Comparison of ENCODE assay signal across 9 cellular contexts in genomic region chr20:41031243-41031619, GRCh38. TPM values are rescaled to one million over a fixed set of nuclear protein-coding genes. Genes with fewer than 3 reads are reported as not detected.
DNase-seq lines count a peak whose midpoint lies in the region; ATAC-seq and TF ChIP-seq lines count a peak whose summit lies in the region.
"Had no signal": no experiment of that assay in that cellular context is flagged by ENCODE, and none has a peak within 500 bp of the region (broad histone marks: within the 10 kb centered on the region; RNA-seq: fewer than 3 reads in every experiment).

No MANE protein-coding gene starts in this region.

- H3K4ac ChIP-seq in trophoblast cell (ENCODE audit: low read depth, low read length) = peak overlapping the region; percentile 71

- H3K79me1 ChIP-seq in trophoblast cell (ENCODE audit: low read length) = peaks cover 12% of the 10 kb centered on the region

- no peak overlapping the region for H2AK5ac ChIP-seq in trophoblast cell (ENCODE audit: low read length)

- H2AFZ ChIP-seq in PC-3 (ENCODE audit: low read length) (no peak overlapping the region), trophoblast cell (ENCODE audit: insufficient read depth, low read length, poor library complexity) (no peak overlapping the region)

- intact Hi-C loops in PC-3 (cut with micrococcal nuclease) (loop anchor here (2.0 kb wide), 2 partner anchors 42 to 62 kb away; no protein-coding TSS in a partner anchor), adrenal gland (cut with DNase I) (no loop called here)

- no peak overlapping the region for H2BK12ac ChIP-seq in trophoblast cell (ENCODE audit: low read length)

- no peak overlapping the region for H3K23ac ChIP-seq in trophoblast cell (ENCODE audit: low read length)

- H3K4me3 ChIP-seq in PC-3 (ENCODE audit: low read length) (peak overlapping the region; percentile 75), epithelial cell of esophagus (ENCODE audit: low read length) (peak overlapping the region; percentile 80), trophoblast cell (ENCODE audit: low read depth, low read length) (no peak overlapping the region), adrenal gland (peak overlapping the region in 1 of 4 donors; percentile 99)

- peaks cover 64% of the 10 kb centered on the region for H4K20me1 ChIP-seq in PC-3 (ENCODE audit: low read length)

- TF ChIP-seq CTCF in PC-3 (conservative IDR thresholded peaks at IDR 0.05; ENCODE audit: low read depth, low read length) = no peak
- no peak for TF ChIP-seq CTCF in epithelial cell of esophagus (IDR thresholded peaks at IDR 0.05; ENCODE audit: insufficient read depth, low read depth, low read length, missing control alignments)
- no peak for TF ChIP-seq CTCF in adrenal gland (IDR thresholded peaks at IDR 0.05)

- no peaks in the 10 kb centered on the region for H3K27me3 ChIP-seq in PC-3 (ENCODE audit: low read length)
- no peaks in the 10 kb centered on the region for H3K27me3 ChIP-seq in trophoblast cell (ENCODE audit: insufficient read depth, low read length)
- no peaks in the 10 kb centered on the region for H3K27me3 ChIP-seq in adrenal gland

- H3K79me2 ChIP-seq in PC-3 (ENCODE audit: low read length) (peaks cover 80% of the 10 kb centered on the region), trophoblast cell (ENCODE audit: control insufficient read depth, insufficient read depth, low read length, poor library complexity) (peaks cover 22% of the 10 kb centered on the region)

- H3K4me2 ChIP-seq in PC-3 (ENCODE audit: low read length) = peak overlapping the region; percentile 84
- peak overlapping the region; percentile 69 for H3K4me2 ChIP-seq in trophoblast cell (ENCODE audit: low read length)

- no peak overlapping the region for H3K27ac ChIP-seq in PC-3 (ENCODE audit: low read length)
- H3K27ac ChIP-seq in trophoblast cell (ENCODE audit: low read depth, low read length) = no peak overlapping the region
- no peak overlapping the region for H3K27ac ChIP-seq in adrenal gland

- DNase-seq in PC-3 = no peak
- DNase-seq in epithelial cell of esophagus (ENCODE audit: low read depth) = no peak
- DNase-seq in trophoblast cell = no peak
- no peak for DNase-seq in RKO (ENCODE audit: low spot score)
- DNase-seq in SHP77 treated with DMSO at 0.1 percent for 48 hours (lab: John Stamatoyannopoulos, UW) = no peak
- DNase-seq in adrenal gland = no peak
- DNase-seq: stimulated activated CD4-positive, alpha-beta T cell treated with anti-CD3 and anti-CD28 coated beads, Interleukin-4, amount 100 ng/mL, for 24 hours had no signal

- H3K9ac ChIP-seq in ES-I3 (ENCODE audit: low read depth, low read length) (peak overlapping the region; percentile 99; the same call in 1 of the 2 replicates), PC-3 (ENCODE audit: low read length) (peak overlapping the region; percentile 96), trophoblast cell (ENCODE audit: low read length) (no peak overlapping the region)

- H3K18ac ChIP-seq in trophoblast cell (ENCODE audit: low read length) = no peak overlapping the region

- no peaks in the 10 kb centered on the region for H3F3A ChIP-seq in PC-3 (ENCODE audit: low read length, unreplicated experiment)

- H3K9me2 ChIP-seq in PC-3 (replicated peaks; ENCODE audit: low read length) = no peaks in the 10 kb centered on the region

- no peak overlapping the region for H4K8ac ChIP-seq in trophoblast cell (ENCODE audit: low read depth, low read length)

- TF ChIP-seq POLR2A in adrenal gland (IDR thresholded peaks at IDR 0.05) = no peak

- CTCF ChIA-PET in PC-3 (lab: Charles Lee) = interaction anchor here (0.6 to 1.4 kb wide), 2 partner anchors 38 to 40 kb away, joined by 3 to 8 read pairs; no protein-coding TSS in a partner anchor

- no peak overlapping the region for H4K91ac ChIP-seq in trophoblast cell (ENCODE audit: low read depth, low read length)

- no CpG with 5 or more reads among the region's 2 CpGs for WGBS in trophoblast cell (ENCODE audit: extremely low coverage, insufficient coverage, insufficient read length)
- 75 to 88% (median 81%) methylated on average over 2 of the region's 2 CpGs for WGBS in adrenal gland, 4 donors

- H3K9me3 ChIP-seq in ES-I3 (ENCODE audit: control insufficient read depth, insufficient read depth, low read length) (no peaks in the 10 kb centered on the region), PC-3 (ENCODE audit: low read length) (no peaks in the 10 kb centered on the region), trophoblast cell (ENCODE audit: insufficient read depth, low read depth, low read length) (no peaks in the 10 kb centered on the region), adrenal gland (replicated peaks in 1 of 3) (no peaks in the 10 kb centered on the region)

- H3K14ac ChIP-seq in trophoblast cell (ENCODE audit: low read length) = no peak overlapping the region

- ATAC-seq in PC-3 = no peak
- no peak for ATAC-seq in GM19324 (IDR thresholded peaks at IDR 0.05; ENCODE audit: low FRiP score, unreplicated experiment)

- no peak overlapping the region for H2BK5ac ChIP-seq in trophoblast cell (ENCODE audit: low read depth, low read length, poor library complexity)

- H3K36me3 ChIP-seq in ES-I3 (ENCODE audit: insufficient read depth, low read length) = peaks cover 12% of the 10 kb centered on the region
- H3K36me3 ChIP-seq in PC-3 (ENCODE audit: low read depth, low read length) = peaks cover 8% of the 10 kb centered on the region; the same call in 1 of the 2 replicates
- peaks cover 3 to 4% of the 10 kb centered on the region in 2 experiments for H3K36me3 ChIP-seq in trophoblast cell (ENCODE audit: control insufficient read depth in 1 of 2, insufficient read depth in 2 of 2, low read length in 2 of 2)
- no peaks in the 10 kb centered on the region for H3K36me3 ChIP-seq in adrenal gland (replicated peaks in 1 of 2)

- H4K12ac ChIP-seq in trophoblast cell (ENCODE audit: low read depth, low read length) = no peak overlapping the region

- H2BK120ac ChIP-seq in trophoblast cell (ENCODE audit: insufficient read depth, low read length, poor library complexity) = no peak overlapping the region

- BruUV-seq in PC-3 (replicated peaks; lab: Mats Ljungman, UMichigan) = no TSS peak

- peaks cover 30% of the 10 kb centered on the region for H3K4me1 ChIP-seq in ES-I3 (ENCODE audit: insufficient read depth, low read length)
- H3K4me1 ChIP-seq in PC-3 (ENCODE audit: insufficient read depth, low read length) = peaks cover 44% of the 10 kb centered on the region
- peaks cover 9 to 10% of the 10 kb centered on the region in 2 experiments for H3K4me1 ChIP-seq in trophoblast cell (ENCODE audit: control insufficient read depth in 1 of 2, insufficient read depth in 2 of 2, low read length in 2 of 2)
- H3K4me1 ChIP-seq in adrenal gland (replicated peaks in 1 of 2) = peaks cover 15 to 62% of the 10 kb centered on the region in 2 donors

- POLR2A ChIA-PET in PC-3 (lab: Charles Lee; ENCODE audit: unreplicated experiment) = interaction anchor here (0.6 kb wide), 2 partner anchors 30 to 40 kb away, joined by 3 to 5 read pairs; no protein-coding TSS in a partner anchor

RNA-seq across cellular contexts. Expression of gene TOP1, which starts 2.6 kb away (rescaled TPM):
- total RNA-seq in PC-3 (2014; rRNA removed) = 29.1 and 56.8 TPM in 2 replicates
- 225 and 236 TPM in 2 replicates for polyA plus RNA-seq in trophoblast cell (2013)
- 10 to 100 TPM; 21.2 to 58.8 (median 38.5) TPM for total RNA-seq in adrenal gland
- polyA plus RNA-seq in adrenal gland = 10 to 100 TPM; 19.6 to 96.6 (median 21.2) TPM
